In the genomic region with DNA sequence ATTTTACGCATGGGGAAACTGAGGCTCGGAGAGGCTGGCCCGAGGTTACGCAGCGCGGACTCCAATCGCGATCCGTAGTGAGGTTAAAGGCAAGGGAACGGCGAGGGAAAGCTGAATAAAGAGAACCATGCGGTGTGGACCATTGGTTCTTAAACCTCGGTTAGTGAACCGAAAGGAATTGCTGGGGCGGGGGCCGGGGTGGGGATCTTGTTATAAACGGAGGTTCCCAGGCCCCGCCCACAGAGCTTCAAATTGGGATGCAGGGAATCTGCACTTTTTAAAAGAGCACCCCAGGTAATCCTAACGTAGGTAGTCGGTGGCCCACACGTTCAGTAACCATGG, we compare ENCODE assay signal across 1 cellular context.
TF ChIP-seq lines count a peak whose summit lies in the region.

No MANE protein-coding gene starts in this region.

TF ChIP-seq in IMR-90, 13 proteins besides CTCF, POLR2A, EP300 and RAD21:
- no peak for TF ChIP-seq MAFK (IDR thresholded peaks at IDR 0.05; ENCODE audit: low read depth, low read length)
- no peak for TF ChIP-seq MAZ (IDR thresholded peaks at IDR 0.05; ENCODE audit: borderline replicate concordance, low read depth, low read length)
- TF ChIP-seq, protein P1, sequence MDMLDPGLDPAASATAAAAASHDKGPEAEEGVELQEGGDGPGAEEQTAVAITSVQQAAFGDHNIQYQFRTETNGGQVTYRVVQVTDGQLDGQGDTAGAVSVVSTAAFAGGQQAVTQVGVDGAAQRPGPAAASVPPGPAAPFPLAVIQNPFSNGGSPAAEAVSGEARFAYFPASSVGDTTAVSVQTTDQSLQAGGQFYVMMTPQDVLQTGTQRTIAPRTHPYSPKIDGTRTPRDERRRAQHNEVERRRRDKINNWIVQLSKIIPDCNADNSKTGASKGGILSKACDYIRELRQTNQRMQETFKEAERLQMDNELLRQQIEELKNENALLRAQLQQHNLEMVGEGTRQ (IDR thresholded peaks at IDR 0.05; ENCODE audit: low read depth, low read length) = no peak
- TF ChIP-seq SMC3 (IDR thresholded peaks at IDR 0.05; ENCODE audit: low read depth, low read length) = no peak
- TF ChIP-seq FOS (IDR thresholded peaks at IDR 0.05; ENCODE audit: low read depth, low read length) = no peak
- TF ChIP-seq RCOR1 (IDR thresholded peaks at IDR 0.05; ENCODE audit: insufficient replicate concordance, low read length) = no peak
- TF ChIP-seq NFE2L2 (IDR thresholded peaks at IDR 0.05; ENCODE audit: low read depth, low read length) = no peak
- TF ChIP-seq MXI1 (IDR thresholded peaks at IDR 0.05; ENCODE audit: borderline replicate concordance, low read depth, low read length) = no peak
- no peak for TF ChIP-seq RFX5 (IDR thresholded peaks at IDR 0.05; ENCODE audit: low read depth, low read length)
- no peak for TF ChIP-seq BHLHE40 (IDR thresholded peaks at IDR 0.05; ENCODE audit: low read depth, low read length)
- TF ChIP-seq, protein P2, sequence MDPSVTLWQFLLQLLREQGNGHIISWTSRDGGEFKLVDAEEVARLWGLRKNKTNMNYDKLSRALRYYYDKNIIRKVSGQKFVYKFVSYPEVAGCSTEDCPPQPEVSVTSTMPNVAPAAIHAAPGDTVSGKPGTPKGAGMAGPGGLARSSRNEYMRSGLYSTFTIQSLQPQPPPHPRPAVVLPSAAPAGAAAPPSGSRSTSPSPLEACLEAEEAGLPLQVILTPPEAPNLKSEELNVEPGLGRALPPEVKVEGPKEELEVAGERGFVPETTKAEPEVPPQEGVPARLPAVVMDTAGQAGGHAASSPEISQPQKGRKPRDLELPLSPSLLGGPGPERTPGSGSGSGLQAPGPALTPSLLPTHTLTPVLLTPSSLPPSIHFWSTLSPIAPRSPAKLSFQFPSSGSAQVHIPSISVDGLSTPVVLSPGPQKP (IDR thresholded peaks at IDR 0.05; ENCODE audit: borderline replicate concordance, low read depth, low read length) = no peak
TF ChIP-seq in IMR-90: peak in this region for 0.
